In genomic region chr3:162597221-162597620, GRCh38 we compare ENCODE assay signal across 17 cellular contexts.
"Had no signal": no experiment of that assay in that cellular context is flagged by ENCODE, and none has a peak within 500 bp of the region (broad histone marks: within the 10 kb centered on the region; RNA-seq: fewer than 3 reads in every experiment).

No MANE protein-coding gene starts in this region.

- H3K4me3 Mint-ChIP-seq: activated B cell treated with CpG ODN at 0.5 μM for 24 hours; activated CD4-positive, alpha-beta T cell treated with anti-CD3 and anti-CD28 coated beads, Interleukin-2, amount 10 ng/mL, durations not matched to agents 7 days and 5 days; activated naive CD8-positive, alpha-beta T cell treated with anti-CD3 and anti-CD28 coated beads, Interleukin-2, amount 50 U/mL, for 24 hours; naive thymus-derived CD8-positive, alpha-beta T cell; stimulated activated memory B cell treated with anti-CD40 and anti-IgM and Interleukin-4, amounts not matched to agents 10 μg/mL and 1 μg/mL and 100 μg/mL, for 72 hours; T-helper 1 cell treated with Interleukin-12 subunit alpha and Interleukin-12 subunit beta and Interleukin-4 antibody, amounts not matched to agents 30 μg/mL and 1 μg/mL, for 36 hours; type B pancreatic cell had no signal

- H3K36me3 Mint-ChIP-seq: naive thymus-derived CD8-positive, alpha-beta T cell; stimulated activated memory B cell treated with anti-CD40 and anti-IgM and Interleukin-4, amounts not matched to agents 10 μg/mL and 1 μg/mL and 100 μg/mL, for 72 hours had no signal

- H3K27me3 Mint-ChIP-seq: activated B cell treated with CpG ODN at 0.5 μM for 24 hours; activated CD4-positive, alpha-beta T cell treated with anti-CD3 and anti-CD28 coated beads, Interleukin-2, amount 10 ng/mL, durations not matched to agents 7 days and 5 days; activated naive CD8-positive, alpha-beta T cell treated with anti-CD3 and anti-CD28 coated beads, Interleukin-2, amount 50 U/mL, for 24 hours; stimulated activated memory B cell treated with anti-CD40 and anti-IgM and Interleukin-4, amounts not matched to agents 10 μg/mL and 1 μg/mL and 100 μg/mL, for 72 hours; type B pancreatic cell had no signal

- H3K4me1 ChIP-seq: pancreas had no signal

- FAIRE-seq: frontal cortex, pancreas had no signal

- DNase-seq: activated B cell treated with CpG ODN at 0.5 μM for 24 hours; activated CD4-positive, alpha-beta T cell treated with anti-CD3 and anti-CD28 coated beads, Interleukin-2, amount 10 ng/mL, durations not matched to agents 7 days and 5 days; activated CD8-positive, alpha-beta memory T cell treated with anti-CD3 and anti-CD28 coated beads for 24 hours; activated naive CD4-positive, alpha-beta T cell treated with Interleukin-2 at 50 U/mL for 16 hours; activated naive CD8-positive, alpha-beta T cell treated with anti-CD3 and anti-CD28 coated beads, Interleukin-2, amount 50 U/mL, for 24 hours; caudate nucleus; effector CD4-positive, alpha-beta T cell; kidney glomerular epithelial cell; naive thymus-derived CD8-positive, alpha-beta T cell; pancreas; retina had no signal

- ATAC-seq: activated naive CD8-positive, alpha-beta T cell treated with anti-CD3 and anti-CD28 coated beads, Interleukin-2, amount 50 U/mL, for 24 hours; naive thymus-derived CD8-positive, alpha-beta T cell; pancreas; SK-N-SH treated with all-trans-retinoic acid at 6 μM for 48 hours; stimulated activated memory B cell treated with anti-CD40 and anti-IgM and Interleukin-4, amounts not matched to agents 10 μg/mL and 1 μg/mL and 100 μg/mL, for 72 hours had no signal

- H3K36me3 ChIP-seq: pancreas had no signal

- H3K27me3 ChIP-seq: pancreas had no signal

- H3K9me3 Mint-ChIP-seq: activated B cell treated with CpG ODN at 0.5 μM for 24 hours had no signal

- H3K27ac ChIP-seq: coronary artery, pancreas had no signal

- H3K27ac Mint-ChIP-seq: activated B cell treated with CpG ODN at 0.5 μM for 24 hours; activated CD4-positive, alpha-beta T cell treated with anti-CD3 and anti-CD28 coated beads, Interleukin-2, amount 10 ng/mL, durations not matched to agents 7 days and 5 days; activated naive CD8-positive, alpha-beta T cell treated with anti-CD3 and anti-CD28 coated beads, Interleukin-2, amount 50 U/mL, for 24 hours; naive thymus-derived CD8-positive, alpha-beta T cell; stimulated activated memory B cell treated with anti-CD40 and anti-IgM and Interleukin-4, amounts not matched to agents 10 μg/mL and 1 μg/mL and 100 μg/mL, for 72 hours; T-helper 1 cell treated with Interleukin-12 subunit alpha and Interleukin-12 subunit beta and Interleukin-4 antibody, amounts not matched to agents 30 μg/mL and 1 μg/mL, for 36 hours; type B pancreatic cell had no signal

- H3K4me1 Mint-ChIP-seq: activated B cell treated with CpG ODN at 0.5 μM for 24 hours; activated CD4-positive, alpha-beta T cell treated with anti-CD3 and anti-CD28 coated beads, Interleukin-2, amount 10 ng/mL, durations not matched to agents 7 days and 5 days; activated naive CD8-positive, alpha-beta T cell treated with anti-CD3 and anti-CD28 coated beads, Interleukin-2, amount 50 U/mL, for 24 hours; naive thymus-derived CD8-positive, alpha-beta T cell; stimulated activated memory B cell treated with anti-CD40 and anti-IgM and Interleukin-4, amounts not matched to agents 10 μg/mL and 1 μg/mL and 100 μg/mL, for 72 hours had no signal

- H3K4me3 ChIP-seq: coronary artery, pancreas had no signal
